In the genomic region with DNA sequence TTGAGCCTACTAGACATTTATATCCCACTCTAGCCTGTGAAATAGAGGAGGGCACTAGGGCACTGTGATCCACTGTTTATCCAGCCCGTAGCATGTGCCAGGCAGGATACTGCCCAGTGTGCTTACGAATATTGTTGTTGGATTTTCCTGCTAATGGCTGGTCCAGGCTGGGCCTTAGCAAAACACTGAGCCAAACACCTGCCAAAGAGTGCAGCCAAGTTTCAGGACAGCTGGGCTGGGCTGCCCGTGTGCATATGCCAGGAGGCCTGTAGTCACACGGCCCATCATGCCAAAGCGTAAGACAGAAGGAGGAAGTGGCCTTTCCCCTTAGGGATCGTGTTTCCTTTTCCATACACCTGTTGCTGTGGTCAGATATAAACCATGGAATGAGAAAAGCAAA, we compare ENCODE assay signal across 1 cellular context.
TF ChIP-seq lines count a peak whose summit lies in the region.

No MANE protein-coding gene starts in this region.

TF ChIP-seq in A549, 52 proteins besides CTCF, POLR2A, EP300 and RAD21 (continued from another document):
- TF ChIP-seq, protein P1, sequence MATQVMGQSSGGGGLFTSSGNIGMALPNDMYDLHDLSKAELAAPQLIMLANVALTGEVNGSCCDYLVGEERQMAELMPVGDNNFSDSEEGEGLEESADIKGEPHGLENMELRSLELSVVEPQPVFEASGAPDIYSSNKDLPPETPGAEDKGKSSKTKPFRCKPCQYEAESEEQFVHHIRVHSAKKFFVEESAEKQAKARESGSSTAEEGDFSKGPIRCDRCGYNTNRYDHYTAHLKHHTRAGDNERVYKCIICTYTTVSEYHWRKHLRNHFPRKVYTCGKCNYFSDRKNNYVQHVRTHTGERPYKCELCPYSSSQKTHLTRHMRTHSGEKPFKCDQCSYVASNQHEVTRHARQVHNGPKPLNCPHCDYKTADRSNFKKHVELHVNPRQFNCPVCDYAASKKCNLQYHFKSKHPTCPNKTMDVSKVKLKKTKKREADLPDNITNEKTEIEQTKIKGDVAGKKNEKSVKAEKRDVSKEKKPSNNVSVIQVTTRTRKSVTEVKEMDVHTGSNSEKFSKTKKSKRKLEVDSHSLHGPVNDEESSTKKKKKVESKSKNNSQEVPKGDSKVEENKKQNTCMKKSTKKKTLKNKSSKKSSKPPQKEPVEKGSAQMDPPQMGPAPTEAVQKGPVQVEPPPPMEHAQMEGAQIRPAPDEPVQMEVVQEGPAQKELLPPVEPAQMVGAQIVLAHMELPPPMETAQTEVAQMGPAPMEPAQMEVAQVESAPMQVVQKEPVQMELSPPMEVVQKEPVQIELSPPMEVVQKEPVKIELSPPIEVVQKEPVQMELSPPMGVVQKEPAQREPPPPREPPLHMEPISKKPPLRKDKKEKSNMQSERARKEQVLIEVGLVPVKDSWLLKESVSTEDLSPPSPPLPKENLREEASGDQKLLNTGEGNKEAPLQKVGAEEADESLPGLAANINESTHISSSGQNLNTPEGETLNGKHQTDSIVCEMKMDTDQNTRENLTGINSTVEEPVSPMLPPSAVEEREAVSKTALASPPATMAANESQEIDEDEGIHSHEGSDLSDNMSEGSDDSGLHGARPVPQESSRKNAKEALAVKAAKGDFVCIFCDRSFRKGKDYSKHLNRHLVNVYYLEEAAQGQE (IDR thresholded peaks at IDR 0.05) = no peak
- no peak for TF ChIP-seq CBX8 (IDR thresholded peaks at IDR 0.05)
- TF ChIP-seq CBX2 (IDR thresholded peaks at IDR 0.05; ENCODE audit: borderline replicate concordance, low read depth) = no peak
